ENCODE assay signal across 19 cellular contexts in the genomic region with DNA sequence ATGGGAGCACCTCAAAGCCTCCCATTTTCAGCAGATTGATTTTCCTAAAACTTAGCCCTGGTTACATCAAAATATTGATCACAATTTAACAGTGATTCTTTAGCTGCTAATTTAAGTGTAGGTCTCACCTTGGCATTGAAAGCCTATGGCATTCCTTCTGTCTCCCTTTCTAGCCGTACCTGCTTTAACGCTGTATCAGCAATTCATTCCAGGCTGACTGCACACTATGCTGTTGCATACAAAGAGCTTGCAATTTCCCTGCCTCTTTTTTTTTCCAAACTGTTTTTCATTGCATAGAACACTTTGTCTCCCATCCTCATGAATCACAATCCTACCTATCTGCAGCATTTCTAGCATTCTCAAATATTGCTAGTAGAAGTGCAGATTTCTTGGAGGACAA. TPM values are rescaled to one million over a fixed set of nuclear protein-coding genes. Genes with fewer than 3 reads are reported as not detected.
DNase-seq lines count a peak whose midpoint lies in the region; ATAC-seq, FAIRE-seq and TF ChIP-seq lines count a peak whose summit lies in the region.
"Had no signal": no experiment of that assay in that cellular context is flagged by ENCODE, and none has a peak within 500 bp of the region (broad histone marks: within the 10 kb centered on the region; RNA-seq: fewer than 3 reads in every experiment).

No MANE protein-coding gene starts in this region.

- peak; percentile 36 for DNase-seq in activated CD4-positive, alpha-beta T cell treated with anti-CD3 and anti-CD28 coated beads, Interleukin-2, amount 10 ng/mL, durations not matched to agents 24 days and 14 days
- DNase-seq in activated CD4-positive, alpha-beta T cell treated with anti-CD3 and anti-CD28 coated beads for 36 hours = no peak
- DNase-seq in H1 (ENCODE audit: low read depth in 1 of 2, low spot score in 2 of 2) = no peak
- DNase-seq in right lobe of liver = no peak
- DNase-seq in HTR-8/SVneo (ENCODE audit: insufficient read length, low spot score) = no peak
- DNase-seq in NCI-H524 (lab: John Stamatoyannopoulos, UW) = no peak
- no peak for DNase-seq in COR-L47 (lab: John Stamatoyannopoulos, UW)
- DNase-seq: Calu3; CD4-positive, alpha-beta memory T cell; DND-41; EL; GOT3; KBM-7 had no signal

- WGBS in H1 (ENCODE audit: extremely low coverage in 1 of 2, insufficient coverage in 1 of 2, insufficient read length in 1 of 2, insufficient replicate concordance in 2 of 2, low coverage in 1 of 2, low lambda C conversion rate in 2 of 2, missing lambda C conversion rate in 1 of 2), 2 experiments = 98% methylated on average over 2 of the region's 2 CpGs; no CpG with 5 or more reads in 1 of the 2 experiments
- 27% methylated on average over 2 of the region's 2 CpGs for WGBS in right lobe of liver (ENCODE audit: insufficient coverage, low coverage, low lambda C conversion rate, missing lambda C conversion rate)

- TF ChIP-seq CTCF in H1 (IDR thresholded peaks at IDR 0.05; ENCODE audit: control extremely low read depth in 1 of 3, insufficient read depth in 1 of 3, low read depth in 1 of 3, low read length in 3 of 3) (no peak), right lobe of liver (IDR thresholded peaks at IDR 0.05) (no peak)

- no peak overlapping the region for H2BK20ac ChIP-seq in H1 (ENCODE audit: low read length)

- H3K18ac ChIP-seq in H1 (ENCODE audit: extremely low read depth, low read length) = no peak overlapping the region

- no peak overlapping the region for H4K8ac ChIP-seq in H1 (ENCODE audit: extremely low read depth, insufficient read depth, low read length)

- no peak overlapping the region for H2AK5ac ChIP-seq in H1 (ENCODE audit: low read depth, low read length)

- CTCF ChIA-PET in activated CD4-positive, alpha-beta T cell treated with anti-CD3 and anti-CD28 coated beads for 36 hours (lab: Charles Lee) = interaction anchor here (1.3 kb wide), 1 partner anchor 8 kb away, joined by 7 read pairs; no protein-coding TSS in a partner anchor
- CTCF ChIA-PET in H1 (lab: Charles Lee; ENCODE audit: partially characterized antibody) = interaction anchor here (1.0 to 1.3 kb wide), 2 partner anchors 14 to 47 kb away, joined by 3 to 4 read pairs; no protein-coding TSS in a partner anchor

- no peak overlapping the region for H3K23ac ChIP-seq in H1 (ENCODE audit: insufficient read length)

- H2BK120ac ChIP-seq in H1 (replicated peaks; ENCODE audit: low read depth, low read length) = no peak overlapping the region

- H3K9me3 Mint-ChIP-seq in activated CD4-positive, alpha-beta T cell treated with anti-CD3 and anti-CD28 coated beads, Interleukin-2, amount 10 ng/mL, durations not matched to agents 24 days and 14 days = peaks cover 10% of the 10 kb centered on the region
- H3K9me3 Mint-ChIP-seq in activated CD4-positive, alpha-beta T cell treated with anti-CD3 and anti-CD28 coated beads for 36 hours (ENCODE audit: low read depth) = no peaks in the 10 kb centered on the region

- no peak overlapping the region for H3K4me2 ChIP-seq in H1 (ENCODE audit: insufficient read depth in 1 of 2, low read depth in 2 of 2, low read length in 2 of 2)
- H3K4me2 ChIP-seq: BLaER1 had no signal

- no peak overlapping the region for H2BK5ac ChIP-seq in H1 (ENCODE audit: low read depth, low read length)

- no peak overlapping the region for H3K4me3 ChIP-seq in H1 (ENCODE audit: extremely low read depth in 1 of 4, insufficient read depth in 2 of 4, low read depth in 3 of 4, low read length in 4 of 4)
- H3K4me3 ChIP-seq in right lobe of liver = no peak overlapping the region
- H3K4me3 ChIP-seq: BLaER1, GM12878, HAP-1 had no signal

- no peak overlapping the region for H3K56ac ChIP-seq in H1 (replicated peaks; ENCODE audit: insufficient read length, low read depth, low read length)

- H2BK12ac ChIP-seq in H1 (ENCODE audit: low read depth, low read length) = no peak overlapping the region

- H3K27me3 ChIP-seq in H1 (replicated peaks in 1 of 4; ENCODE audit: control insufficient read depth in 3 of 4, extremely low read depth in 1 of 4, insufficient read depth in 3 of 4, low read length in 3 of 4) (no peaks in the 10 kb centered on the region), right lobe of liver (no peaks in the 10 kb centered on the region)
- H3K27me3 ChIP-seq: BLaER1 had no signal

- no peaks in the 10 kb centered on the region for H3K27me3 Mint-ChIP-seq in activated CD4-positive, alpha-beta T cell treated with anti-CD3 and anti-CD28 coated beads, Interleukin-2, amount 10 ng/mL, durations not matched to agents 24 days and 14 days
- H3K27me3 Mint-ChIP-seq in activated CD4-positive, alpha-beta T cell treated with anti-CD3 and anti-CD28 coated beads for 36 hours = no peaks in the 10 kb centered on the region
- H3K27me3 Mint-ChIP-seq: CD4-positive, alpha-beta memory T cell had no signal

- H4K5ac ChIP-seq in H1 (ENCODE audit: insufficient read length, low read depth, low read length) = no peak overlapping the region

- TF ChIP-seq POLR2A in H1 (IDR thresholded peaks at IDR 0.05; ENCODE audit: control extremely low read depth in 1 of 2, low read depth in 2 of 2, low read length in 2 of 2) (no peak), right lobe of liver (IDR thresholded peaks at IDR 0.05) (no peak)

- no peaks in the 10 kb centered on the region for H3K4me1 ChIP-seq in H1 (replicated peaks in 1 of 4; ENCODE audit: control insufficient read depth in 3 of 4, insufficient read depth in 4 of 4, low read length in 3 of 4)
- peaks cover 0 to 41% (median 14%) of the 10 kb centered on the region in 4 donors for H3K4me1 ChIP-seq in right lobe of liver
- H3K4me1 ChIP-seq: BLaER1, HAP-1 had no signal

- H2BK15ac ChIP-seq in H1 (ENCODE audit: low read length) = no peak overlapping the region

- no peak overlapping the region for H3K4me3 Mint-ChIP-seq in activated CD4-positive, alpha-beta T cell treated with anti-CD3 and anti-CD28 coated beads, Interleukin-2, amount 10 ng/mL, durations not matched to agents 24 days and 14 days
- no peak overlapping the region for H3K4me3 Mint-ChIP-seq in activated CD4-positive, alpha-beta T cell treated with anti-CD3 and anti-CD28 coated beads for 36 hours
- H3K4me3 Mint-ChIP-seq: CD14-positive monocyte; CD4-positive, alpha-beta memory T cell had no signal

- no peak overlapping the region for H3K27ac Mint-ChIP-seq in activated CD4-positive, alpha-beta T cell treated with anti-CD3 and anti-CD28 coated beads, Interleukin-2, amount 10 ng/mL, durations not matched to agents 24 days and 14 days
- H3K27ac Mint-ChIP-seq in activated CD4-positive, alpha-beta T cell treated with anti-CD3 and anti-CD28 coated beads for 36 hours = no peak overlapping the region
- H3K27ac Mint-ChIP-seq: CD14-positive monocyte; CD4-positive, alpha-beta memory T cell had no signal

- TF ChIP-seq EP300 in H1 (IDR thresholded peaks at IDR 0.05; ENCODE audit: borderline replicate concordance in 1 of 2, low read depth in 2 of 2, low read length in 2 of 2) = no peak

- intact Hi-C loops in activated CD4-positive, alpha-beta T cell treated with anti-CD3 and anti-CD28 coated beads, Interleukin-2, amount 10 ng/mL, durations not matched to agents 24 days and 14 days (cut with micrococcal nuclease) = no loop called here
- intact Hi-C loops in activated CD4-positive, alpha-beta T cell treated with anti-CD3 and anti-CD28 coated beads for 36 hours (cut with DNase I, micrococcal nuclease) = no loop called here
- intact Hi-C loops in right lobe of liver (cut with DNase I) = no loop called here

- H2AFZ ChIP-seq in H1 (ENCODE audit: low read length) = no peak overlapping the region

- no peak for TF ChIP-seq RAD21 in H1 (IDR thresholded peaks at IDR 0.05 in 1 of 2, conservative IDR thresholded peaks at IDR 0.05 in 1 of 2; ENCODE audit: low read depth in 2 of 2, low read length in 2 of 2)

- no peak overlapping the region for H4K91ac ChIP-seq in H1 (replicated peaks; ENCODE audit: insufficient read length, low read length)

- H3K36me3 Mint-ChIP-seq in activated CD4-positive, alpha-beta T cell treated with anti-CD3 and anti-CD28 coated beads, Interleukin-2, amount 10 ng/mL, durations not matched to agents 24 days and 14 days (ENCODE audit: low read depth) = peaks cover 11% of the 10 kb centered on the region
- peaks cover 10% of the 10 kb centered on the region for H3K36me3 Mint-ChIP-seq in activated CD4-positive, alpha-beta T cell treated with anti-CD3 and anti-CD28 coated beads for 36 hours (ENCODE audit: low read depth)

- H3K27ac ChIP-seq in H1 (ENCODE audit: low read depth, low read length) (no peak overlapping the region), right lobe of liver (peak overlapping the region in 1 of 3 donors; percentile 46)
- H3K27ac ChIP-seq: 22Rv1, BLaER1 had no signal

- POLR2A ChIA-PET in activated CD4-positive, alpha-beta T cell treated with anti-CD3 and anti-CD28 coated beads for 36 hours (lab: Charles Lee) = no interaction called here
- POLR2A ChIA-PET in H1 (lab: Charles Lee; ENCODE audit: partially characterized antibody) = interaction anchor here (3.0 kb wide), 1 partner anchor 9 kb away, joined by 14 read pairs; the partner anchor contains the start of gene AMACR

- no peaks in the 10 kb centered on the region for H3K23me2 ChIP-seq in H1 (ENCODE audit: low read depth, low read length)

- no peak overlapping the region for H3K4ac ChIP-seq in H1 (replicated peaks; ENCODE audit: insufficient read length, low read depth, low read length)

- H3K14ac ChIP-seq in H1 (ENCODE audit: insufficient read length) = no peak overlapping the region

- peaks cover 17% of the 10 kb centered on the region for H3K4me1 Mint-ChIP-seq in activated CD4-positive, alpha-beta T cell treated with anti-CD3 and anti-CD28 coated beads, Interleukin-2, amount 10 ng/mL, durations not matched to agents 24 days and 14 days
- peaks cover 21% of the 10 kb centered on the region for H3K4me1 Mint-ChIP-seq in activated CD4-positive, alpha-beta T cell treated with anti-CD3 and anti-CD28 coated beads for 36 hours
- H3K4me1 Mint-ChIP-seq: CD14-positive monocyte had no signal

- FAIRE-seq in H1 (lab: Jason Lieb, UNC) (no peak), HTR-8/SVneo (lab: Jason Lieb, UNC) (no peak)
- FAIRE-seq: GM12878 had no signal

- H3K79me1 ChIP-seq in H1 (ENCODE audit: low read depth, low read length) = no peaks in the 10 kb centered on the region

- no peaks in the 10 kb centered on the region for H3K79me2 ChIP-seq in H1 (ENCODE audit: control insufficient read depth in 1 of 2, insufficient read depth in 2 of 2, low read length in 2 of 2)

- H3K36me3 ChIP-seq in H1 (ENCODE audit: control insufficient read depth in 2 of 4, insufficient read depth in 4 of 4, low read length in 3 of 4) (no peaks in the 10 kb centered on the region), right lobe of liver (no peaks in the 10 kb centered on the region)
- H3K36me3 ChIP-seq: HAP-1 had no signal

- no peak overlapping the region for H3K9ac ChIP-seq in H1 (replicated peaks in 1 of 4; ENCODE audit: extremely low read depth in 1 of 4, low read depth in 3 of 4, low read length in 3 of 4)
- H3K9ac ChIP-seq: BLaER1 had no signal

- H4K20me1 ChIP-seq in H1 (replicated peaks in 1 of 2; ENCODE audit: control insufficient read depth in 1 of 2, insufficient read depth in 2 of 2, low read length in 2 of 2) = no peaks in the 10 kb centered on the region
- H4K20me1 ChIP-seq: BLaER1 had no signal

- H3K9me3 ChIP-seq in H1 (ENCODE audit: insufficient read depth in 2 of 2, low read depth in 1 of 2, low read length in 1 of 2) = no peaks in the 10 kb centered on the region
- H3K9me3 ChIP-seq in right lobe of liver = no peaks in the 10 kb centered on the region
- H3K9me3 ChIP-seq: BLaER1, HAP-1 had no signal

- ATAC-seq in activated CD4-positive, alpha-beta T cell treated with anti-CD3 and anti-CD28 coated beads for 36 hours = no peak
- peak; percentile 17 to 63 (median 41) for ATAC-seq in right lobe of liver
- ATAC-seq: GM12878 had no signal

RNA-seq across cellular contexts. Expression of gene AMACR, which starts 8.9 kb away (rescaled TPM):
- 6.4 and 7.7 TPM in 2 replicates for total RNA-seq in activated CD4-positive, alpha-beta T cell treated with anti-CD3 and anti-CD28 coated beads, Interleukin-2, amount 10 ng/mL, durations not matched to agents 24 days and 14 days
- total RNA-seq in activated CD4-positive, alpha-beta T cell treated with anti-CD3 and anti-CD28 coated beads for 36 hours = 1 to 10 TPM; 3.3 to 6.0 TPM
- 10.1 and 12.6 TPM in 2 replicates for total RNA-seq in H1 (2021; fragmentation: NEBNext Ultra II Directional; extraction: Animal tissue kit (Norgen Biotek cat#: 25700))
- polyA plus RNA-seq in H1 (2011; rRNA removed) = 8.7 and 9.1 TPM in 2 replicates
- polyA plus RNA-seq in H1 (2011; cell fraction: cytosol; rRNA removed) = 10.8 TPM
- 5.1 TPM for polyA plus RNA-seq in H1 (2011; cell fraction: nucleus; rRNA removed)
- polyA plus RNA-seq in H1 (2012, experiment 1 of 2) = 7.9 to 11.0 TPM (median 9.3 TPM) in 4 replicates
- 2.5 TPM for polyA plus RNA-seq in H1 (2012, experiment 2 of 2)
- polyA plus RNA-seq in H1 (2013, experiment 1 of 2) = 6.5 TPM
- polyA plus RNA-seq in H1 (2013, experiment 2 of 2) = 5.5 TPM
- 10.2 and 13.1 TPM in 2 replicates for polyA minus RNA-seq in H1 (2011; rRNA and poly(A)+ RNA removed)
- polyA minus RNA-seq in H1 (2011; cell fraction: cytosol; rRNA and poly(A)+ RNA removed) = 8.1 TPM
- polyA minus RNA-seq in H1 (2011; cell fraction: nucleus; rRNA and poly(A)+ RNA removed) = 5.7 TPM
- 10 to 100 TPM; 28.7 to 62.4 (median 41.9) TPM for total RNA-seq in right lobe of liver

RNA-seq across cellular contexts. Expression of gene C1QTNF3, which starts 26.3 kb away (rescaled TPM):
- 2.0 and 2.1 TPM in 2 replicates for total RNA-seq in activated CD4-positive, alpha-beta T cell treated with anti-CD3 and anti-CD28 coated beads, Interleukin-2, amount 10 ng/mL, durations not matched to agents 24 days and 14 days
- 1 to 10 TPM; 1.5 to 2.4 TPM for total RNA-seq in activated CD4-positive, alpha-beta T cell treated with anti-CD3 and anti-CD28 coated beads for 36 hours
- 0.82 and 1.0 TPM in 2 replicates for total RNA-seq in H1 (2021; fragmentation: NEBNext Ultra II Directional; extraction: Animal tissue kit (Norgen Biotek cat#: 25700))
- polyA plus RNA-seq in H1 (2011; rRNA removed) = 1.0 and 1.2 TPM in 2 replicates
- 1.4 TPM for polyA plus RNA-seq in H1 (2011; cell fraction: cytosol; rRNA removed)
- polyA plus RNA-seq in H1 (2011; cell fraction: nucleus; rRNA removed) = 4.0 TPM
- polyA plus RNA-seq in H1 (2012, experiment 1 of 2) = 0.70 to 1.7 TPM (median 1.1 TPM) in 4 replicates
- polyA plus RNA-seq in H1 (2012, experiment 2 of 2) = 0.21 TPM
- polyA plus RNA-seq in H1 (2013, experiment 1 of 2) = 0.61 TPM
- polyA plus RNA-seq in H1 (2013, experiment 2 of 2) = 0.63 TPM
- polyA minus RNA-seq in H1 (2011; rRNA and poly(A)+ RNA removed) = 0.91 and 5.3 TPM in 2 replicates
- polyA minus RNA-seq in H1 (2011; cell fraction: cytosol; rRNA and poly(A)+ RNA removed) = not detected
- 2.7 TPM for polyA minus RNA-seq in H1 (2011; cell fraction: nucleus; rRNA and poly(A)+ RNA removed)
- total RNA-seq in right lobe of liver = 1 to 10 TPM; 1.5 to 7.7 (median 3.1) TPM
- polyA plus RNA-seq: CD14-positive monocyte had no signal

RNA-seq across cellular contexts. Expression of gene SLC45A2, which starts 32.3 kb away (rescaled TPM):
- total RNA-seq in activated CD4-positive, alpha-beta T cell treated with anti-CD3 and anti-CD28 coated beads, Interleukin-2, amount 10 ng/mL, durations not matched to agents 24 days and 14 days = not detected in 2 replicates
- not detected for total RNA-seq in activated CD4-positive, alpha-beta T cell treated with anti-CD3 and anti-CD28 coated beads for 36 hours
- not detected in 2 replicates for total RNA-seq in H1 (2021; fragmentation: NEBNext Ultra II Directional; extraction: Animal tissue kit (Norgen Biotek cat#: 25700))
- polyA plus RNA-seq in H1 (2011; rRNA removed) = 0.09 TPM in 1 of 2 replicates, not detected in the other
- 0.08 TPM for polyA plus RNA-seq in H1 (2011; cell fraction: cytosol; rRNA removed)
- polyA plus RNA-seq in H1 (2011; cell fraction: nucleus; rRNA removed) = 0.11 TPM
- polyA plus RNA-seq in H1 (2012, experiment 1 of 2) = not detected in 4 replicates
- polyA plus RNA-seq in H1 (2012, experiment 2 of 2) = not detected
- not detected for polyA plus RNA-seq in H1 (2013, experiment 1 of 2)
- 0.09 TPM for polyA plus RNA-seq in H1 (2013, experiment 2 of 2)
- 0.54 TPM in 1 of 2 replicates, not detected in the other for polyA minus RNA-seq in H1 (2011; rRNA and poly(A)+ RNA removed)
- not detected for polyA minus RNA-seq in H1 (2011; cell fraction: cytosol; rRNA and poly(A)+ RNA removed)
- 1.6 TPM for polyA minus RNA-seq in H1 (2011; cell fraction: nucleus; rRNA and poly(A)+ RNA removed)
- 1 to 10 TPM in 1 of 6 experiments, under 1 TPM in 5; 0.20 to 2.3 (median 0.37) TPM for total RNA-seq in right lobe of liver
- total RNA-seq: Calu3; CD4-positive, alpha-beta memory T cell had no signal
- polyA plus RNA-seq: AG04450; CD14-positive monocyte; CD4-positive, alpha-beta memory T cell had no signal
